9 cellular contexts compared by ENCODE assay signal in genomic region chr17:8807070-8807550, GRCh38.
A peak's percentile ranks its signal among the peaks of the same experiment; 100 is the strongest.
DNase-seq lines count a peak whose midpoint lies in the region; ATAC-seq, FAIRE-seq and TF ChIP-seq lines count a peak whose summit lies in the region.
"Had no signal": no experiment of that assay in that cellular context is flagged by ENCODE, and none has a peak within 500 bp of the region (broad histone marks: within the 10 kb centered on the region; RNA-seq: fewer than 3 reads in every experiment).

No MANE protein-coding gene starts in this region.

- FAIRE-seq in HTR-8/SVneo (lab: Jason Lieb, UNC) = no peak

- no peak for TF ChIP-seq CTCF in GM12864 (IDR thresholded peaks at IDR 0.05; ENCODE audit: low read depth, low read length, missing control alignments)
- TF ChIP-seq CTCF in GM20000 (IDR thresholded peaks at IDR 0.05; ENCODE audit: extremely low read depth, missing control alignments) = no peak

- H3K4me3 ChIP-seq in GM12864 (ENCODE audit: low read depth, low read length) = no peak overlapping the region
- H3K4me3 ChIP-seq: adrenal gland had no signal

- ATAC-seq in HG03378 (IDR thresholded peaks at IDR 0.05; ENCODE audit: unreplicated experiment) = peak; percentile 77

- DNase-seq in GM12864 (ENCODE audit: low read depth) (peak; percentile 98), GM20000 (ENCODE audit: low spot score) (peak; percentile 92), amniotic epithelial cell (ENCODE audit: low read depth) (peak; percentile 53), NCI-H1092 (lab: John Stamatoyannopoulos, UW) (no peak), HTR-8/SVneo (ENCODE audit: insufficient read length, low spot score) (no peak), epidermal melanocyte (ENCODE audit: insufficient read length, low spot score) (no peak)
- no peak for DNase-seq in stimulated activated CD4-positive, alpha-beta T cell treated with anti-CD3 and anti-CD28 coated beads, Interleukin-2, amount 100 ng/mL, for 24 hours

Comparison
In these comparisons a context has a peak if more than half of its experiments do, and no peak if none do; other contexts are left out.
1. DNase-seq: peak in GM12864 (single experiment), GM20000 (single experiment) and amniotic epithelial cell (single experiment); none in stimulated activated CD4-positive, alpha-beta T cell treated with anti-CD3 and anti-CD28 coated beads, Interleukin-2, amount 100 ng/mL, for 24 hours (0 of 2), NCI-H1092 (single experiment), HTR-8/SVneo (single experiment) and epidermal melanocyte (single experiment).